ENCODE assay signal across 1 cellular context in genomic region chr12:113935459-113935858, GRCh38.
TF ChIP-seq lines count a peak whose summit lies in the region.

No MANE protein-coding gene starts in this region.

TF ChIP-seq in endothelial cell of umbilical vein, 7 proteins besides CTCF, POLR2A, EP300 and RAD21:
- TF ChIP-seq POLR2AphosphoS5 (IDR thresholded peaks at IDR 0.05; ENCODE audit: insufficient read depth, low read depth, low read length) = no peak
- TF ChIP-seq FOS (IDR thresholded peaks at IDR 0.05; ENCODE audit: borderline replicate concordance, insufficient read depth, low read length) = no peak
- no peak for TF ChIP-seq JUN (IDR thresholded peaks at IDR 0.05; ENCODE audit: borderline replicate concordance, insufficient read depth, insufficient read length, low read depth)
- TF ChIP-seq EZH2 (IDR thresholded peaks at IDR 0.05; ENCODE audit: borderline replicate concordance, low read depth, low read length, severe bottlenecking) = no peak
- TF ChIP-seq MYC (IDR thresholded peaks at IDR 0.05; ENCODE audit: low read depth, low read length) = no peak
- TF ChIP-seq, protein P1, sequence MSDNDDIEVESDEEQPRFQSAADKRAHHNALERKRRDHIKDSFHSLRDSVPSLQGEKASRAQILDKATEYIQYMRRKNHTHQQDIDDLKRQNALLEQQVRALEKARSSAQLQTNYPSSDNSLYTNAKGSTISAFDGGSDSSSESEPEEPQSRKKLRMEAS (IDR thresholded peaks at IDR 0.05; ENCODE audit: insufficient read depth, insufficient read length) = no peak
- TF ChIP-seq GATA2 (IDR thresholded peaks at IDR 0.05; ENCODE audit: insufficient read depth, insufficient read length, low read depth, low read length) = no peak
